19 cellular contexts compared by ENCODE assay signal in the genomic region with DNA sequence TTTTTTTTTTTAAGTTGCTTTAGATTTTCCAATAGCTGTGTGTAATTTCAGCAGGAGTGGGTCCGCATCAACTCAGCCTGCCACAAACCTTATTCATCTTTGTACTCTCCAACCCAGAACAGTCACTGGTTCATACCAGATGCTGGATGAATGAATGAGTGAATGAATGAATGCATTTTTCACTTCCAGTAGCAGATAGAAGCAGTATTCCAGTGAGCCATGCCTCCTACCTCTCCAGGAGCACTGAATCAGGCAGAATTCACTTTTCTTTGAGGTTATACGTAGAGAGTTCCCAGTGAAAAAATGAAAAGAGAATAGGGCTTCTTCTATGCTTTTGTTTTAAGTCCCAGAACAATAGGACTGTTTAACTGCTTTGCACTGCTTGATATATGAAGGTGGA.
"Had no signal": no experiment of that assay in that cellular context is flagged by ENCODE, and none has a peak within 500 bp of the region (broad histone marks: within the 10 kb centered on the region; RNA-seq: fewer than 3 reads in every experiment).

No MANE protein-coding gene starts in this region.

- H3K27me3 Mint-ChIP-seq: activated CD4-positive, alpha-beta T cell treated with anti-CD3 and anti-CD28 coated beads, Interleukin-2, amount 10 ng/mL, durations not matched to agents 7 days and 5 days; activated T-cell treated with anti-CD3 and anti-CD28 coated beads, Interleukin-2, amount 50 U/mL, for 24 hours had no signal

- H3K4me3 Mint-ChIP-seq: activated CD4-positive, alpha-beta T cell treated with anti-CD3 and anti-CD28 coated beads, Interleukin-2, amount 10 ng/mL, durations not matched to agents 7 days and 5 days; activated CD8-positive, alpha-beta T cell treated with anti-CD3 and anti-CD28 coated beads, Interleukin-2, amount 10 ng/mL, durations not matched to agents 7 days and 5 days; activated naive CD4-positive, alpha-beta T cell treated with anti-CD3 and anti-CD28 coated beads for 36 hours; activated T-cell treated with anti-CD3 and anti-CD28 coated beads, Interleukin-2, amount 50 U/mL, for 24 hours; natural killer cell; T-helper 1 cell treated with Interleukin-12 subunit alpha and Interleukin-12 subunit beta and Interleukin-4 antibody, amounts not matched to agents 30 μg/mL and 1 μg/mL, for 36 hours had no signal

- H3K4me3 ChIP-seq: body of pancreas, esophagus muscularis mucosa, gastroesophageal sphincter, psoas muscle, tibial nerve, vagina had no signal

- H3K27ac Mint-ChIP-seq: activated CD4-positive, alpha-beta T cell treated with anti-CD3 and anti-CD28 coated beads, Interleukin-2, amount 10 ng/mL, durations not matched to agents 7 days and 5 days; activated CD8-positive, alpha-beta T cell treated with anti-CD3 and anti-CD28 coated beads, Interleukin-2, amount 10 ng/mL, durations not matched to agents 7 days and 5 days; activated naive CD4-positive, alpha-beta T cell treated with anti-CD3 and anti-CD28 coated beads for 36 hours; activated T-cell treated with anti-CD3 and anti-CD28 coated beads, Interleukin-2, amount 50 U/mL, for 24 hours; natural killer cell; T-helper 1 cell treated with Interleukin-12 subunit alpha and Interleukin-12 subunit beta and Interleukin-4 antibody, amounts not matched to agents 30 μg/mL and 1 μg/mL, for 36 hours had no signal

- H3K4me1 Mint-ChIP-seq: activated CD4-positive, alpha-beta T cell treated with anti-CD3 and anti-CD28 coated beads, Interleukin-2, amount 10 ng/mL, durations not matched to agents 7 days and 5 days had no signal

- H3K4me1 ChIP-seq: esophagus muscularis mucosa, gastroesophageal sphincter, psoas muscle, tibial nerve, vagina had no signal

- H3K36me3 ChIP-seq: esophagus muscularis mucosa, gastroesophageal sphincter, tibial nerve, vagina had no signal

- DNase-seq: activated CD4-positive, alpha-beta T cell treated with anti-CD3 and anti-CD28 coated beads, Interleukin-2, amount 10 ng/mL, durations not matched to agents 7 days and 5 days; activated CD8-positive, alpha-beta T cell treated with anti-CD3 and anti-CD28 coated beads, Interleukin-2, amount 10 ng/mL, durations not matched to agents 7 days and 5 days; activated naive CD4-positive, alpha-beta T cell treated with anti-CD3 and anti-CD28 coated beads for 36 hours; activated T-cell treated with anti-CD3 and anti-CD28 coated beads, Interleukin-2, amount 50 U/mL, for 24 hours; central memory CD4-positive, alpha-beta T cell; effector CD4-positive, alpha-beta T cell; mesenchymal stem cell; natural killer cell; psoas muscle; right cardiac atrium; stimulated activated naive CD8-positive, alpha-beta T cell treated with anti-CD3 and anti-CD28 coated beads, Interleukin-15, Interleukin-2, amounts not matched to agents 100 U/mL and 50 U/mL, for 24 hours; substantia nigra had no signal

- H3K36me3 Mint-ChIP-seq: natural killer cell had no signal

- H3K27ac ChIP-seq: body of pancreas, esophagus muscularis mucosa, gastroesophageal sphincter, psoas muscle, tibial nerve, vagina had no signal

- H3K9me3 ChIP-seq: body of pancreas, esophagus muscularis mucosa, gastroesophageal sphincter, psoas muscle, tibial nerve, vagina had no signal

- H3K27me3 ChIP-seq: body of pancreas, esophagus muscularis mucosa, gastroesophageal sphincter, tibial nerve, vagina had no signal

- H3K9me3 Mint-ChIP-seq: activated CD4-positive, alpha-beta T cell treated with anti-CD3 and anti-CD28 coated beads, Interleukin-2, amount 10 ng/mL, durations not matched to agents 7 days and 5 days; activated naive CD4-positive, alpha-beta T cell treated with anti-CD3 and anti-CD28 coated beads for 36 hours; activated T-cell treated with anti-CD3 and anti-CD28 coated beads, Interleukin-2, amount 50 U/mL, for 24 hours; natural killer cell; T-helper 1 cell treated with Interleukin-12 subunit alpha and Interleukin-12 subunit beta and Interleukin-4 antibody, amounts not matched to agents 30 μg/mL and 1 μg/mL, for 36 hours had no signal

- ATAC-seq: activated CD4-positive, CD25-positive, alpha-beta regulatory T cell treated with anti-CD3 and anti-CD28 coated beads, Interleukin-2, amount 50 U/mL, for 24 hours; activated CD8-positive, alpha-beta T cell treated with anti-CD3 and anti-CD28 coated beads, Interleukin-2, amount 10 ng/mL, durations not matched to agents 7 days and 5 days; gastroesophageal sphincter; natural killer cell; psoas muscle; right cardiac atrium; stimulated activated naive CD8-positive, alpha-beta T cell treated with anti-CD3 and anti-CD28 coated beads, Interleukin-15, Interleukin-2, amounts not matched to agents 100 U/mL and 50 U/mL, for 24 hours had no signal
